ENCODE assay signal across 20 cellular contexts in genomic region chr15:90055182-90055581, GRCh38. TPM values are rescaled to one million over a fixed set of nuclear protein-coding genes. Genes with fewer than 3 reads are reported as not detected.
A peak's percentile ranks its signal among the peaks of the same experiment; 100 is the strongest.
DNase-seq lines count a peak whose midpoint lies in the region; ATAC-seq and TF ChIP-seq lines count a peak whose summit lies in the region.
"Had no signal": no experiment of that assay in that cellular context is flagged by ENCODE, and none has a peak within 500 bp of the region (broad histone marks: within the 10 kb centered on the region; RNA-seq: fewer than 3 reads in every experiment).

No MANE protein-coding gene starts in this region.

- H3K27me3 ChIP-seq in OCI-LY3 (ENCODE audit: low read depth, low read length), result no peaks in the 10 kb centered on the region
- H3K27me3 ChIP-seq in left lung, result no peaks in the 10 kb centered on the region
- H3K27me3 ChIP-seq in psoas muscle (ENCODE audit: insufficient read depth in 3 of 3, low read length in 2 of 3), result no peaks in the 10 kb centered on the region
- H3K27me3 ChIP-seq: right atrium auricular region had no signal

- no peaks in the 10 kb centered on the region for H3K9me3 Mint-ChIP-seq in progenitor cell of endocrine pancreas (ENCODE audit: low read depth)
- H3K9me3 Mint-ChIP-seq: activated naive CD8-positive, alpha-beta T cell treated with anti-CD3 and anti-CD28 coated beads, Interleukin-2, amount 10 ng/mL, durations not matched to agents 7 days and 5 days; activated T-helper 1 cell treated with anti-CD3 and anti-CD28 coated beads, Interleukin-12 subunit alpha, Interleukin-12 subunit beta, Interleukin-2, Interleukin-4 antibody, amounts not matched to agents 30 ng/mL and 10 ng/mL and 1 ng/mL, durations not matched to agents 14 hours and 24 hours and 36 hours had no signal

- H3K79me2 ChIP-seq in OCI-LY3 (ENCODE audit: low read length), result peaks cover 84% of the 10 kb centered on the region

- H2AFZ ChIP-seq in OCI-LY3 (ENCODE audit: low read depth, low read length), result no peak overlapping the region
- H2AFZ ChIP-seq: GM23248 had no signal

- intact Hi-C loops in left lung (cut with DNase I), result no loop called here
- intact Hi-C loops in psoas muscle (cut with DNase I), result no loop called here

- H3K36me3 ChIP-seq in OCI-LY3 (replicated peaks; ENCODE audit: low read depth, low read length), result peaks cover 22% of the 10 kb centered on the region
- no peaks in the 10 kb centered on the region for H3K36me3 ChIP-seq in left lung
- H3K36me3 ChIP-seq in psoas muscle (ENCODE audit: insufficient read depth in 1 of 2, low read depth in 1 of 2), result no peaks in the 10 kb centered on the region
- H3K36me3 ChIP-seq: left ventricle myocardium inferior, right atrium auricular region had no signal

- H3K27ac ChIP-seq in OCI-LY3 (ENCODE audit: low read length) (peak overlapping the region; percentile 48), left lung (peak overlapping the region; percentile 36 to 62), psoas muscle (no peak overlapping the region)
- H3K27ac ChIP-seq: GM23248, left ventricle myocardium inferior, right atrium auricular region had no signal

- peaks cover 15% of the 10 kb centered on the region for H3K4me1 Mint-ChIP-seq in progenitor cell of endocrine pancreas (ENCODE audit: low read depth)

- H3K9me3 ChIP-seq in OCI-LY3 (ENCODE audit: insufficient read depth, low read length) (no peaks in the 10 kb centered on the region), left lung (no peaks in the 10 kb centered on the region), psoas muscle (no peaks in the 10 kb centered on the region)
- H3K9me3 ChIP-seq: left ventricle myocardium inferior, right atrium auricular region had no signal

- H3K4me3 ChIP-seq in OCI-LY3 (ENCODE audit: low read length), result no peak overlapping the region
- no peak overlapping the region for H3K4me3 ChIP-seq in left lung
- H3K4me3 ChIP-seq in psoas muscle, result no peak overlapping the region
- H3K4me3 ChIP-seq: GM23248, left ventricle myocardium inferior, right atrium auricular region had no signal

- H3K36me3 Mint-ChIP-seq in progenitor cell of endocrine pancreas (ENCODE audit: insufficient read depth), result peaks cover 1% of the 10 kb centered on the region

- H3K4me1 ChIP-seq in OCI-LY3 (ENCODE audit: low read length) (peaks cover 80% of the 10 kb centered on the region), left lung (peaks cover 26 to 73% of the 10 kb centered on the region in 2 donors), psoas muscle (no peaks in the 10 kb centered on the region)

- H3K27me3 Mint-ChIP-seq in progenitor cell of endocrine pancreas, result no peaks in the 10 kb centered on the region
- H3K27me3 Mint-ChIP-seq: activated naive CD8-positive, alpha-beta T cell treated with anti-CD3 and anti-CD28 coated beads, Interleukin-2, amount 10 ng/mL, durations not matched to agents 7 days and 5 days had no signal

- ATAC-seq in left lung (peak; percentile 42), psoas muscle (no peak)

- TF ChIP-seq CTCF in OCI-LY3 (IDR thresholded peaks at IDR 0.05; ENCODE audit: low read depth, low read length), result no peak
- TF ChIP-seq CTCF in left lung (IDR thresholded peaks at IDR 0.05), result no peak
- no peak for TF ChIP-seq CTCF in progenitor cell of endocrine pancreas (IDR thresholded peaks at IDR 0.05; ENCODE audit: unreplicated experiment)
- no peak for TF ChIP-seq CTCF in psoas muscle (IDR thresholded peaks at IDR 0.05)

- H3K9ac ChIP-seq in OCI-LY3 (ENCODE audit: low read length), result peak overlapping the region; percentile 2; the same call in 1 of the 2 replicates
- H3K9ac ChIP-seq: GM23248 had no signal

- H3K27ac Mint-ChIP-seq in progenitor cell of endocrine pancreas, result peak overlapping the region; percentile 2
- H3K27ac Mint-ChIP-seq: activated naive CD8-positive, alpha-beta T cell treated with anti-CD3 and anti-CD28 coated beads, Interleukin-2, amount 10 ng/mL, durations not matched to agents 7 days and 5 days; activated T-helper 1 cell treated with anti-CD3 and anti-CD28 coated beads, Interleukin-12 subunit alpha, Interleukin-12 subunit beta, Interleukin-2, Interleukin-4 antibody, amounts not matched to agents 30 ng/mL and 10 ng/mL and 1 ng/mL, durations not matched to agents 14 hours and 24 hours and 36 hours had no signal

- no peak overlapping the region for H3K4me2 ChIP-seq in OCI-LY3 (ENCODE audit: low read length)

- WGBS in psoas muscle, 3 donors, result 83 to 88% (median 87%) methylated on average over 7 of the region's 7 CpGs

- no peak overlapping the region for H3K4me3 Mint-ChIP-seq in progenitor cell of endocrine pancreas (ENCODE audit: low read depth)
- H3K4me3 Mint-ChIP-seq: activated naive CD8-positive, alpha-beta T cell treated with anti-CD3 and anti-CD28 coated beads, Interleukin-2, amount 10 ng/mL, durations not matched to agents 7 days and 5 days; activated T-helper 1 cell treated with anti-CD3 and anti-CD28 coated beads, Interleukin-12 subunit alpha, Interleukin-12 subunit beta, Interleukin-2, Interleukin-4 antibody, amounts not matched to agents 30 ng/mL and 10 ng/mL and 1 ng/mL, durations not matched to agents 14 hours and 24 hours and 36 hours had no signal

- DNase-seq in NCI-H2227 (lab: John Stamatoyannopoulos, UW; ENCODE audit: unreplicated experiment) (peak; percentile 7), NCI-H2227 treated with DMSO at 0.1 percent for 48 hours (lab: John Stamatoyannopoulos, UW) (no peak), left lung (no peak), progenitor cell of endocrine pancreas (ENCODE audit: low spot score, unreplicated experiment) (no peak), psoas muscle (no peak), iPS-NIHi7 (ENCODE audit: extremely low spot score) (no peak), retina (no peak)
- DNase-seq: activated CD4-positive, alpha-beta T cell treated with anti-CD3 and anti-CD28 coated beads for 4 hours; activated naive CD8-positive, alpha-beta T cell treated with anti-CD3 and anti-CD28 coated beads, Interleukin-2, amount 10 ng/mL, durations not matched to agents 7 days and 5 days; DMS 273 treated with DMSO at 0.1 percent for 48 hours; effector memory CD4-positive, alpha-beta T cell; GM23248; left ventricle myocardium inferior; NCI-H1930; NCI-H524; occipital lobe; stimulated activated CD4-positive, alpha-beta T cell treated with anti-CD3 and anti-CD28 coated beads, Interleukin-12 subunit alpha, Interleukin-12 subunit beta, amount 100 ng/mL, for 4 hours had no signal

- H4K20me1 ChIP-seq in OCI-LY3 (ENCODE audit: insufficient read depth, low read length), result no peaks in the 10 kb centered on the region

RNA-seq across cellular contexts. Expression of gene IDH2, which starts 47.1 kb away (rescaled TPM):
- total RNA-seq in left lung (10 to 100 TPM; 92.7 to 95.3 TPM), progenitor cell of endocrine pancreas (149 and 164 TPM in 2 replicates), psoas muscle (100 to 1,000 TPM; 513 to 926 (median 752) TPM)
- 100 to 1,000 TPM; 365 to 759 (median 405) TPM for polyA plus RNA-seq in psoas muscle

RNA-seq across cellular contexts. Expression of gene ZNF710, which starts 54.1 kb away (rescaled TPM):
- 10 to 100 TPM; 46.2 to 53.7 TPM for total RNA-seq in left lung
- 69.3 and 70.0 TPM in 2 replicates for total RNA-seq in progenitor cell of endocrine pancreas
- 1 to 10 TPM; 3.1 to 8.1 (median 5.6) TPM for total RNA-seq in psoas muscle
- polyA plus RNA-seq in psoas muscle, result 1 to 10 TPM; 1.3 to 4.5 (median 1.9) TPM
